Comparison of ENCODE assay signal across 8 cellular contexts in genomic region chr6:33248643-33248931, GRCh38. TPM values are rescaled to one million over a fixed set of nuclear protein-coding genes. Genes with fewer than 3 reads are reported as not detected.
DNase-seq lines count a peak whose midpoint lies in the region; ATAC-seq and TF ChIP-seq lines count a peak whose summit lies in the region.

No MANE protein-coding gene starts in this region.

- H3K36me3 Mint-ChIP-seq in nephron (ENCODE audit: low read depth) = peaks cover 25% of the 10 kb centered on the region

- DNase-seq in epithelial cell of proximal tubule (ENCODE audit: low read depth) = no peak
- DNase-seq in GM19240 (ENCODE audit: insufficient read length, low spot score) = no peak
- no peak for DNase-seq in foreskin melanocyte
- no peak for DNase-seq in NCI-H187 treated with DMSO at 0.1 percent for 48 hours (lab: John Stamatoyannopoulos, UW)

- no peaks in the 10 kb centered on the region for H3K9me3 Mint-ChIP-seq in nephron

- H3K27ac Mint-ChIP-seq in nephron = peak overlapping the region in 2 of 3 experiments; percentile 78 to 92

- peaks cover 24% of the 10 kb centered on the region for H3K4me1 Mint-ChIP-seq in nephron

- TF ChIP-seq CTCF in epithelial cell of proximal tubule (conservative IDR thresholded peaks at IDR 0.05; ENCODE audit: low read depth, low read length) = no peak
- TF ChIP-seq CTCF in nephron (IDR thresholded peaks at IDR 0.05; ENCODE audit: unreplicated experiment in 3 of 3) = peak in 1 of 3 experiments; percentile 13

- H3K27me3 Mint-ChIP-seq in nephron (ENCODE audit: low read depth) = peaks cover 17% of the 10 kb centered on the region

- H3K4me3 ChIP-seq in epithelial cell of proximal tubule (ENCODE audit: low read depth, low read length) = peak overlapping the region; percentile 46

- H3K4me3 Mint-ChIP-seq in nephron = peak overlapping the region; percentile 88 to 94 (median 91)

- ATAC-seq in GM18511 (IDR thresholded peaks at IDR 0.05; ENCODE audit: unreplicated experiment) (peak; percentile 14), HG02981 (IDR thresholded peaks at IDR 0.05; ENCODE audit: unreplicated experiment) (peak; percentile 3), SK-N-SH treated with all-trans-retinoic acid at 6 μM for 48 hours (peak; percentile 25)

TF ChIP-seq in SK-N-SH treated with all-trans-retinoic acid at 6 μM for 48 hours, 23 proteins besides CTCF, POLR2A, EP300 and RAD21:
- TF ChIP-seq ZFP3 (CRISPR knock-in tag; IDR thresholded peaks at IDR 0.05) = no peak
- no peak for TF ChIP-seq ARNTL (CRISPR knock-in tag; IDR thresholded peaks at IDR 0.05; ENCODE audit: borderline replicate concordance, low read depth)
- no peak for TF ChIP-seq ZNF565 (CRISPR knock-in tag; conservative IDR thresholded peaks at IDR 0.05; ENCODE audit: low read depth)
- no peak for TF ChIP-seq ISL1 (CRISPR knock-in tag; IDR thresholded peaks at IDR 0.05)
- no peak for TF ChIP-seq POU6F1 (CRISPR knock-in tag; IDR thresholded peaks at IDR 0.05; ENCODE audit: borderline replicate concordance, low read depth)
- no peak for TF ChIP-seq TSHZ2 (CRISPR knock-in tag; IDR thresholded peaks at IDR 0.05)
- TF ChIP-seq ZC3H10 (CRISPR knock-in tag; IDR thresholded peaks at IDR 0.05) = no peak
- no peak for TF ChIP-seq CSDC2 (CRISPR knock-in tag; IDR thresholded peaks at IDR 0.05)
- TF ChIP-seq BACH2 (CRISPR knock-in tag; IDR thresholded peaks at IDR 0.05; ENCODE audit: borderline replicate concordance) = no peak
- TF ChIP-seq OSR1 (CRISPR knock-in tag; IDR thresholded peaks at IDR 0.05) = no peak
- no peak for TF ChIP-seq ZFP30 (CRISPR knock-in tag; IDR thresholded peaks at IDR 0.05)
- TF ChIP-seq TCF4 (CRISPR knock-in tag; IDR thresholded peaks at IDR 0.05; ENCODE audit: borderline replicate concordance) = no peak
- TF ChIP-seq ZNF70 (CRISPR knock-in tag; IDR thresholded peaks at IDR 0.05) = no peak

RNA-seq across cellular contexts. Expression of gene VPS52, which starts 23.1 kb away (rescaled TPM):
- 33.9 and 42.8 TPM in 2 replicates for total RNA-seq in epithelial cell of proximal tubule

RNA-seq across cellular contexts. Expression of gene RPS18, which starts 23.3 kb away (rescaled TPM):
- 2,737 and 3,799 TPM in 2 replicates for total RNA-seq in epithelial cell of proximal tubule

RNA-seq across cellular contexts. Expression of gene B3GALT4, which starts 28.3 kb away (rescaled TPM):
- 4.6 and 7.0 TPM in 2 replicates for total RNA-seq in epithelial cell of proximal tubule

RNA-seq across cellular contexts. Expression of gene RING1, which starts 40.3 kb away (rescaled TPM):
- 11.3 and 17.2 TPM in 2 replicates for total RNA-seq in epithelial cell of proximal tubule

RNA-seq across cellular contexts. Expression of gene WDR46, which starts 40.5 kb away (rescaled TPM):
- total RNA-seq in epithelial cell of proximal tubule = 67.9 and 116 TPM in 2 replicates
